8 cellular contexts compared by ENCODE assay signal in genomic region chr21:34889537-34890257, GRCh38.
A peak's percentile ranks its signal among the peaks of the same experiment; 100 is the strongest.
DNase-seq lines count a peak whose midpoint lies in the region; ATAC-seq and TF ChIP-seq lines count a peak whose summit lies in the region.

No MANE protein-coding gene starts in this region.

- TF ChIP-seq CTCF in VCaP (conservative IDR thresholded peaks at IDR 0.05) (peak; percentile 100), cardiac fibroblast (IDR thresholded peaks at IDR 0.05; ENCODE audit: low read depth, low read length) (peak; percentile 28)

- ATAC-seq in HG02678 (IDR thresholded peaks at IDR 0.05; ENCODE audit: unreplicated experiment) = peak; percentile 48

- H3K27ac ChIP-seq in VCaP = peak overlapping the region; percentile 93
- H3K27ac ChIP-seq in layer of hippocampus (ENCODE audit: low read depth, low read length) = peak overlapping the region; percentile 57

- H3K4me3 ChIP-seq in cardiac fibroblast (replicated peaks in 1 of 2; ENCODE audit: low read depth in 2 of 2, low read length in 2 of 2) = peak overlapping the region; percentile 70 to 74

- DNase-seq in NCI-H2029 (lab: John Stamatoyannopoulos, UW) (peak; percentile 71), NCI-H2029 treated with DMSO at 0.1 percent for 48 hours (lab: John Stamatoyannopoulos, UW) (no peak), NCI-H128 (lab: John Stamatoyannopoulos, UW; ENCODE audit: unreplicated experiment) (peak; percentile 69), cardiac fibroblast (ENCODE audit: low read depth in 2 of 2) (peak; percentile 84 to 85)
- DNase-seq in stimulated activated CD4-positive, alpha-beta T cell treated with anti-CD3 and anti-CD28 coated beads, Interleukin-2, amount 100 ng/mL, for 48 hours = peak; percentile 74 to 79

- peaks cover 14% of the 10 kb centered on the region for H3K27me3 ChIP-seq in layer of hippocampus (ENCODE audit: control insufficient read depth, insufficient read depth, low read length)
